1 cellular context compared by ENCODE assay signal in the genomic region with DNA sequence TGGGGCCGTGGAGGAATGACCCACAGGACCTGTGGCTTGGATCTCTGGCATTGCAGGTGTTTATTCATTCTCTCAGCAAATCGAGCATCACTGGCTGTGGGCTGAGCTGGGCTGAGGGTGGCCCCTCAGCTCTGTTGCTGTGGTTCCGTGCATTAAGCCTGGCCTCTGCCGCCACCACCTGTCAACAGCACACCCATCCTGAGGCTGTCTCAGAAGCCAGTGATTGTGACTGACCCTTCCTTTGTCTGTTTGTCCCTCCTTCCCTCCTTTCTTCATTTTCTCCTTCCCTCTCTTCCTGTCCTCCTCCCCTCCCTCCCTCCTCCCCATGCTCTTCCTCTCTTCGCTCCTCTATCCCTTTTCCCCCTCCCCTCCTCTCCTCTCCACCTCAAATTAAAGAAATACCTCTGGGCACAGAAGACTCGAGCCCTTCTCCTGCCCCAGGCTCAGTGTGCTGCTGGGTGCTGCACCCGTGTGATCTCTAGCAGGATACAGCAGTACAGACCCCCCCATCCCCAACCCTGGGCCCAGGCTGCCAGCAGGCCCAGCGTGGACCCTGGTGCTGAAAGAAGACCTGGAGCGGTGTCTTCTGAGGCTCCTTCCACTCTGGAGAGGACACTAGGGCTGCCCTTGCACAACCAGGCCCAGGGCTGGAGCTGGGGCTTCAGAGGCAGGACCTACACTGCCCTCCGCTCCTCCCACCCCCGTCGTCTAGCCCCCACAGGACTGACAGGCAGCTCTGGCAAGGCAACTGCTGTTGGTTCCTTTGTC.
TF ChIP-seq lines count a peak whose summit lies in the region.

No MANE protein-coding gene starts in this region.

TF ChIP-seq in neural cell, 6 proteins besides CTCF, POLR2A, EP300 and RAD21 (continued from another document):
- TF ChIP-seq, protein P1, sequence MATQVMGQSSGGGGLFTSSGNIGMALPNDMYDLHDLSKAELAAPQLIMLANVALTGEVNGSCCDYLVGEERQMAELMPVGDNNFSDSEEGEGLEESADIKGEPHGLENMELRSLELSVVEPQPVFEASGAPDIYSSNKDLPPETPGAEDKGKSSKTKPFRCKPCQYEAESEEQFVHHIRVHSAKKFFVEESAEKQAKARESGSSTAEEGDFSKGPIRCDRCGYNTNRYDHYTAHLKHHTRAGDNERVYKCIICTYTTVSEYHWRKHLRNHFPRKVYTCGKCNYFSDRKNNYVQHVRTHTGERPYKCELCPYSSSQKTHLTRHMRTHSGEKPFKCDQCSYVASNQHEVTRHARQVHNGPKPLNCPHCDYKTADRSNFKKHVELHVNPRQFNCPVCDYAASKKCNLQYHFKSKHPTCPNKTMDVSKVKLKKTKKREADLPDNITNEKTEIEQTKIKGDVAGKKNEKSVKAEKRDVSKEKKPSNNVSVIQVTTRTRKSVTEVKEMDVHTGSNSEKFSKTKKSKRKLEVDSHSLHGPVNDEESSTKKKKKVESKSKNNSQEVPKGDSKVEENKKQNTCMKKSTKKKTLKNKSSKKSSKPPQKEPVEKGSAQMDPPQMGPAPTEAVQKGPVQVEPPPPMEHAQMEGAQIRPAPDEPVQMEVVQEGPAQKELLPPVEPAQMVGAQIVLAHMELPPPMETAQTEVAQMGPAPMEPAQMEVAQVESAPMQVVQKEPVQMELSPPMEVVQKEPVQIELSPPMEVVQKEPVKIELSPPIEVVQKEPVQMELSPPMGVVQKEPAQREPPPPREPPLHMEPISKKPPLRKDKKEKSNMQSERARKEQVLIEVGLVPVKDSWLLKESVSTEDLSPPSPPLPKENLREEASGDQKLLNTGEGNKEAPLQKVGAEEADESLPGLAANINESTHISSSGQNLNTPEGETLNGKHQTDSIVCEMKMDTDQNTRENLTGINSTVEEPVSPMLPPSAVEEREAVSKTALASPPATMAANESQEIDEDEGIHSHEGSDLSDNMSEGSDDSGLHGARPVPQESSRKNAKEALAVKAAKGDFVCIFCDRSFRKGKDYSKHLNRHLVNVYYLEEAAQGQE (IDR thresholded peaks at IDR 0.05; ENCODE audit: borderline replicate concordance): no peak
- peak; percentile 18 for TF ChIP-seq SMC3 (conservative IDR thresholded peaks at IDR 0.05; ENCODE audit: poor library complexity)
- TF ChIP-seq TAF1 (IDR thresholded peaks at IDR 0.05; ENCODE audit: low read depth): no peak
